8 cellular contexts compared by ENCODE assay signal in genomic region chr19:11673608-11674041, GRCh38.
DNase-seq lines count a peak whose midpoint lies in the region; ATAC-seq and TF ChIP-seq lines count a peak whose summit lies in the region.

No MANE protein-coding gene starts in this region.

- POLR2A ChIA-PET in activated B cell treated with CpG ODN at 0.5 μM for 24 hours (lab: Charles Lee): no interaction called here

- in situ Hi-C loops in GM13976 (cut with MboI; ENCODE audit: low sequenced_read_pairs, unreplicated experiment): no loop called here

- peaks cover 4% of the 10 kb centered on the region for H3K9me3 Mint-ChIP-seq in activated B cell treated with CpG ODN at 0.5 μM for 24 hours

- peaks cover 29% of the 10 kb centered on the region for H3K27me3 Mint-ChIP-seq in activated B cell treated with CpG ODN at 0.5 μM for 24 hours

- no peak overlapping the region for H3K23ac ChIP-seq in neuronal stem cell (ENCODE audit: low read depth, low read length, poor library complexity)

- CTCF ChIA-PET in activated B cell treated with CpG ODN at 0.5 μM for 24 hours (lab: Charles Lee): no interaction called here

- H3K14ac ChIP-seq in neuronal stem cell (ENCODE audit: low read length): no peak overlapping the region

- no peaks in the 10 kb centered on the region for H3K4me1 ChIP-seq in neuronal stem cell (ENCODE audit: control insufficient read depth in 2 of 2, insufficient read depth in 1 of 2, low read depth in 1 of 2, low read length in 2 of 2)

- H3K27ac ChIP-seq in 22Rv1: no peak overlapping the region
- H3K27ac ChIP-seq in neuronal stem cell (replicated peaks; ENCODE audit: low read length): no peak overlapping the region

- H3K27me3 ChIP-seq in neuronal stem cell (ENCODE audit: control insufficient read depth in 3 of 3, insufficient read depth in 3 of 3, low read depth in 1 of 3, low read length in 3 of 3): no peaks in the 10 kb centered on the region

- no CpG with 5 or more reads among the region's 14 CpGs for WGBS in neuronal stem cell (ENCODE audit: extremely low coverage in 2 of 2, insufficient read length in 2 of 2, insufficient replicate concordance in 1 of 2), 2 donors

- peak overlapping the region; percentile 50 for H3K4me3 Mint-ChIP-seq in activated B cell treated with CpG ODN at 0.5 μM for 24 hours

- peaks cover 2 to 42% of the 10 kb centered on the region in 2 donors for H3K36me3 ChIP-seq in neuronal stem cell (replicated peaks in 1 of 2; ENCODE audit: control insufficient read depth in 2 of 2, insufficient read depth in 2 of 2, low read length in 2 of 2)

- DNase-seq in GM13976 (ENCODE audit: low spot score): peak; percentile 40
- DNase-seq in activated B cell treated with CpG ODN at 0.5 μM for 24 hours: no peak
- DNase-seq in glomerular visceral epithelial cell (ENCODE audit: extremely low spot score): peak; percentile 31
- DNase-seq in neuronal stem cell (ENCODE audit: low spot score): peak; percentile 53
- DNase-seq in T-helper 2 cell: no peak
- DNase-seq in HCEC 1CT: no peak
- DNase-seq in NCI-H128 (lab: John Stamatoyannopoulos, UW; ENCODE audit: unreplicated experiment): no peak

- no peak overlapping the region for H2BK120ac ChIP-seq in neuronal stem cell (ENCODE audit: low read depth, low read length)

- H3K4me3 ChIP-seq in neuronal stem cell (ENCODE audit: low read length in 2 of 2): peak overlapping the region in 1 of 2 donors; percentile 74

- H3K4ac ChIP-seq in neuronal stem cell (ENCODE audit: low read length): no peak overlapping the region

- H4K8ac ChIP-seq in neuronal stem cell (ENCODE audit: low read depth, low read length): no peak overlapping the region

- no peak overlapping the region for H2AFZ ChIP-seq in neuronal stem cell (ENCODE audit: low read length)

- H3K9me3 ChIP-seq in neuronal stem cell (replicated peaks in 1 of 2; ENCODE audit: control insufficient read depth in 2 of 2, insufficient read depth in 1 of 2, low read depth in 1 of 2, low read length in 2 of 2): peaks cover 7 to 69% of the 10 kb centered on the region in 2 donors

- peaks cover 8% of the 10 kb centered on the region for H3K4me1 Mint-ChIP-seq in activated B cell treated with CpG ODN at 0.5 μM for 24 hours

- H2AK5ac ChIP-seq in neuronal stem cell (ENCODE audit: low read depth, low read length): no peak overlapping the region

- H2BK15ac ChIP-seq in neuronal stem cell (ENCODE audit: low read length): no peak overlapping the region

- intact Hi-C loops in activated B cell treated with CpG ODN at 0.5 μM for 24 hours (cut with micrococcal nuclease): loop anchor here (1.0 kb wide), 1 partner anchor 139 kb away; no protein-coding TSS in a partner anchor

- H3K36me3 Mint-ChIP-seq in activated B cell treated with CpG ODN at 0.5 μM for 24 hours (ENCODE audit: low read depth): no peaks in the 10 kb centered on the region

- H3K4me2 ChIP-seq in neuronal stem cell (ENCODE audit: insufficient read depth, low read length, poor library complexity, severe bottlenecking): peak overlapping the region; percentile 65

- no peak overlapping the region for H2BK12ac ChIP-seq in neuronal stem cell (ENCODE audit: low read length)

- H3K18ac ChIP-seq in neuronal stem cell (ENCODE audit: low read length): no peak overlapping the region

- H3K79me1 ChIP-seq in neuronal stem cell (ENCODE audit: low read depth, low read length): no peaks in the 10 kb centered on the region

- peak; percentile 34 for ATAC-seq in activated B cell treated with CpG ODN at 0.5 μM for 24 hours (ENCODE audit: low read depth)

- no peak overlapping the region for H2BK5ac ChIP-seq in neuronal stem cell (ENCODE audit: low read length)

- H4K91ac ChIP-seq in neuronal stem cell (ENCODE audit: low read depth, low read length, poor library complexity): no peak overlapping the region

- no peak overlapping the region for H3K9ac ChIP-seq in neuronal stem cell (ENCODE audit: low read depth, low read length, poor library complexity)

- TF ChIP-seq CTCF in 22Rv1 (IDR thresholded peaks at IDR 0.05): peak; percentile 43
- peak; percentile 50 for TF ChIP-seq CTCF in GM13976 (IDR thresholded peaks at IDR 0.05; ENCODE audit: borderline replicate concordance, control extremely low read depth, extremely low read depth, insufficient read depth, missing control alignments)
- TF ChIP-seq CTCF in activated B cell treated with CpG ODN at 0.5 μM for 24 hours (IDR thresholded peaks at IDR 0.05): no peak

- H3K27ac Mint-ChIP-seq in activated B cell treated with CpG ODN at 0.5 μM for 24 hours: no peak overlapping the region

Comparison
In these comparisons a context has a peak if more than half of its experiments do, and no peak if none do; other contexts are left out.
1. DNase-seq: peak in GM13976 (single experiment), glomerular visceral epithelial cell (single experiment) and neuronal stem cell (single experiment); none in activated B cell treated with CpG ODN at 0.5 μM for 24 hours (single experiment), T-helper 2 cell (0 of 5), HCEC 1CT (single experiment) and NCI-H128 (single experiment).